ENCODE assay signal across 11 cellular contexts in genomic region chr11:71418643-71419042, GRCh38. TPM values are rescaled to one million over a fixed set of nuclear protein-coding genes. Genes with fewer than 3 reads are reported as not detected.
A peak's percentile ranks its signal among the peaks of the same experiment; 100 is the strongest.
DNase-seq lines count a peak whose midpoint lies in the region; ATAC-seq and TF ChIP-seq lines count a peak whose summit lies in the region.
"Had no signal": no experiment of that assay in that cellular context is flagged by ENCODE, and none has a peak within 500 bp of the region (broad histone marks: within the 10 kb centered on the region; RNA-seq: fewer than 3 reads in every experiment).

No MANE protein-coding gene starts in this region.

- no peaks in the 10 kb centered on the region for H3K9me3 ChIP-seq in sigmoid colon

- intact Hi-C loops in sigmoid colon (cut with DNase I): no loop called here

- ATAC-seq in GM19455 (IDR thresholded peaks at IDR 0.05; ENCODE audit: unreplicated experiment) (peak; percentile 75), HG03175 (IDR thresholded peaks at IDR 0.05; ENCODE audit: unreplicated experiment) (peak; percentile 78), foreskin keratinocyte (no peak), GM21737 (IDR thresholded peaks at IDR 0.05; ENCODE audit: unreplicated experiment) (no peak)
- ATAC-seq: left lobe of liver had no signal

- in situ Hi-C loops in GM13976 (cut with MboI; ENCODE audit: low sequenced_read_pairs, unreplicated experiment): loop anchor here (25.0 kb wide), 1 partner anchor 956 kb away; no protein-coding TSS in a partner anchor

- H3K4me1 ChIP-seq in foreskin keratinocyte (no peaks in the 10 kb centered on the region), sigmoid colon (no peaks in the 10 kb centered on the region)

- TF ChIP-seq POLR2A in sigmoid colon (IDR thresholded peaks at IDR 0.05): no peak

- 66 to 71% methylated on average over 8 of the region's 8 CpGs for WGBS in sigmoid colon, 2 donors

- DNase-seq in GM13976 (ENCODE audit: low spot score) (peak; percentile 64), foreskin keratinocyte (no peak), NCI-H2029 treated with DMSO at 0.1 percent for 48 hours (lab: John Stamatoyannopoulos, UW) (no peak), sigmoid colon (no peak)
- DNase-seq: DMS153 had no signal

- H3K27me3 ChIP-seq in layer of hippocampus (ENCODE audit: control insufficient read depth, insufficient read depth, low read length) (no peaks in the 10 kb centered on the region), foreskin keratinocyte (no peaks in the 10 kb centered on the region), sigmoid colon (peaks cover 0 to 4% (median 0%) of the 10 kb centered on the region in 3 donors)
- H3K27me3 ChIP-seq: cardiac muscle cell had no signal

- peak overlapping the region; percentile 24 for H3K27ac ChIP-seq in layer of hippocampus (ENCODE audit: low read depth, low read length)
- no peak overlapping the region for H3K27ac ChIP-seq in foreskin keratinocyte
- H3K27ac ChIP-seq in sigmoid colon: no peak overlapping the region
- H3K27ac ChIP-seq: cardiac muscle cell had no signal

- no peak overlapping the region for H3K4me3 ChIP-seq in sigmoid colon
- H3K4me3 ChIP-seq: cardiac muscle cell had no signal

- TF ChIP-seq EP300 in sigmoid colon (IDR thresholded peaks at IDR 0.05): no peak

- H3K36me3 ChIP-seq in sigmoid colon: no peaks in the 10 kb centered on the region
- H3K36me3 ChIP-seq: cardiac muscle cell had no signal

- no peak for TF ChIP-seq CTCF in GM13976 (IDR thresholded peaks at IDR 0.05; ENCODE audit: borderline replicate concordance, control extremely low read depth, extremely low read depth, insufficient read depth, missing control alignments)
- TF ChIP-seq CTCF in foreskin keratinocyte (conservative IDR thresholded peaks at IDR 0.05): no peak
- no peak for TF ChIP-seq CTCF in sigmoid colon (IDR thresholded peaks at IDR 0.05)

RNA-seq across cellular contexts. Expression of gene DHCR7, which starts 29.6 kb away (rescaled TPM):
- total RNA-seq in foreskin keratinocyte (130 and 176 TPM in 2 replicates), sigmoid colon (1 to 10 TPM; 4.1 to 7.5 (median 5.3) TPM)
- polyA plus RNA-seq in foreskin keratinocyte (142 and 182 TPM in 2 replicates), sigmoid colon (10 to 100 TPM in 1 of 3 donors, 1 to 10 TPM in 2; 2.4 to 54.2 (median 8.8) TPM)

RNA-seq across cellular contexts. Expression of gene NADSYN1, which starts 34.4 kb away (rescaled TPM):
- total RNA-seq in foreskin keratinocyte (40.4 and 46.3 TPM in 2 replicates), sigmoid colon (10 to 100 TPM; 24.6 to 72.0 (median 38.3) TPM)
- polyA plus RNA-seq in foreskin keratinocyte (32.4 and 36.7 TPM in 2 replicates), sigmoid colon (100 to 1,000 TPM in 1 of 3 donors, 10 to 100 TPM in 2; 31.8 to 136 (median 42.5) TPM)

Comparison
In these comparisons a context has a peak if more than half of its experiments do, and no peak if none do; other contexts are left out.
1. ATAC-seq: peak in GM19455 (single experiment) and HG03175 (single experiment); none in foreskin keratinocyte (single experiment) and GM21737 (single experiment).
2. RNA of gene DHCR7, which starts 29.6 kb away (total RNA-seq): 130 to 176 TPM in foreskin keratinocyte; 4.1 to 7.5 TPM in sigmoid colon; every median in the first group is over 10 times any median in the second.